ENCODE assay signal across 22 cellular contexts in the genomic region with DNA sequence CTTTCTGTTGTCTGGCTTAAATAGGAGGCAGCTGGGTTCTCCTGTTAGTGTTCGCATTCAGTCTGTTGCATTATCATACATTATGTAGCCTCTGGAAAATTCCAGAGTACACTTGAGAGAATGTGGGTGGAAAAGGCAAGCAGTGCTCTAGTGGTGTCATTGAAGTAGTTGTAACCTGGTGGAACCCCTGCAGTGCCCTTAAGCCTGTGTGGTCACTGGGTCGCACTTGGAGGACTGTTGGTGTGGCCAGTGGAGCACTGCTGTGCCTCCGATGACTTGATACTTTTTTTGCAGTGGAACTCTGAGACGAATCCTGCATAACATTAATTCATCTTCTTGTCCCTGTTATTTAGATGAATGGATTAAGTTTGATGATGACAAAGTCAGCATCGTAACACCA.
"Had no signal": no experiment of that assay in that cellular context is flagged by ENCODE, and none has a peak within 500 bp of the region (broad histone marks: within the 10 kb centered on the region; RNA-seq: fewer than 3 reads in every experiment).

No MANE protein-coding gene starts in this region.

- H3K27me3 ChIP-seq: heart right ventricle, pancreas, right atrium auricular region, spleen, upper lobe of right lung had no signal

- H3K9me3 Mint-ChIP-seq: activated naive CD4-positive, alpha-beta T cell treated with anti-CD3 and anti-CD28 coated beads, Interleukin-2, amount 50 U/mL, for 72 hours; natural killer cell treated with Interleukin-12 subunit alpha and Interleukin-12 subunit beta and Interleukin-15 and Interleukin-18, amount 100 ng/mL, for 72 hours had no signal

- H3K4me3 Mint-ChIP-seq: natural killer cell treated with Interleukin-12 subunit alpha and Interleukin-12 subunit beta and Interleukin-15 and Interleukin-18, amount 100 ng/mL, for 72 hours had no signal

- H3K27me3 Mint-ChIP-seq: natural killer cell treated with Interleukin-12 subunit alpha and Interleukin-12 subunit beta and Interleukin-15 and Interleukin-18, amount 100 ng/mL, for 72 hours had no signal

- FAIRE-seq: bronchial epithelial cell, kidney, pancreas had no signal

- ATAC-seq: activated naive CD4-positive, alpha-beta T cell treated with anti-CD3 and anti-CD28 coated beads, Interleukin-2, amount 50 U/mL, for 72 hours; natural killer cell treated with Interleukin-12 subunit alpha and Interleukin-12 subunit beta and Interleukin-15 and Interleukin-18, amount 100 ng/mL, for 72 hours; pancreas; psoas muscle; SK-N-SH treated with all-trans-retinoic acid at 6 μM for 48 hours; upper lobe of right lung had no signal

- H3K4me1 ChIP-seq: heart right ventricle, psoas muscle, right atrium auricular region, spleen, upper lobe of right lung had no signal

- DNase-seq: activated CD4-positive, alpha-beta T cell treated with anti-CD3 and anti-CD28 coated beads, Interleukin-2, amount 50 U/mL, for 1 hour; activated CD4-positive, CD25-positive, alpha-beta regulatory T cell treated with anti-CD3 and anti-CD28 coated beads, Interleukin-2, amount 50 U/mL, for 72 hours; activated gamma-delta T cell; amniotic stem cell; cerebellar nuclear complex; heart right ventricle; kidney; midbrain; pancreas; psoas muscle; spleen; stimulated activated CD4-positive, alpha-beta T cell treated with anti-CD3 and anti-CD28 coated beads, Interleukin-4, amount 100 ng/mL, for 1 hour; stimulated activated naive CD4-positive, alpha-beta T cell treated with Interleukin-2 at 50 U/mL for 16 hours; upper lobe of right lung had no signal

- H3K9me3 ChIP-seq: heart right ventricle, pancreas, psoas muscle, right atrium auricular region, spleen, thoracic aorta, upper lobe of right lung had no signal

- H3K27ac ChIP-seq: coronary artery, heart right ventricle, pancreas, psoas muscle, right atrium auricular region, spleen, thoracic aorta, upper lobe of right lung, VCaP had no signal

- H3K4me3 ChIP-seq: coronary artery, heart right ventricle, pancreas, psoas muscle, right atrium auricular region, spleen, thoracic aorta, upper lobe of right lung had no signal
